Comparison of ENCODE assay signal across 8 cellular contexts in the genomic region with DNA sequence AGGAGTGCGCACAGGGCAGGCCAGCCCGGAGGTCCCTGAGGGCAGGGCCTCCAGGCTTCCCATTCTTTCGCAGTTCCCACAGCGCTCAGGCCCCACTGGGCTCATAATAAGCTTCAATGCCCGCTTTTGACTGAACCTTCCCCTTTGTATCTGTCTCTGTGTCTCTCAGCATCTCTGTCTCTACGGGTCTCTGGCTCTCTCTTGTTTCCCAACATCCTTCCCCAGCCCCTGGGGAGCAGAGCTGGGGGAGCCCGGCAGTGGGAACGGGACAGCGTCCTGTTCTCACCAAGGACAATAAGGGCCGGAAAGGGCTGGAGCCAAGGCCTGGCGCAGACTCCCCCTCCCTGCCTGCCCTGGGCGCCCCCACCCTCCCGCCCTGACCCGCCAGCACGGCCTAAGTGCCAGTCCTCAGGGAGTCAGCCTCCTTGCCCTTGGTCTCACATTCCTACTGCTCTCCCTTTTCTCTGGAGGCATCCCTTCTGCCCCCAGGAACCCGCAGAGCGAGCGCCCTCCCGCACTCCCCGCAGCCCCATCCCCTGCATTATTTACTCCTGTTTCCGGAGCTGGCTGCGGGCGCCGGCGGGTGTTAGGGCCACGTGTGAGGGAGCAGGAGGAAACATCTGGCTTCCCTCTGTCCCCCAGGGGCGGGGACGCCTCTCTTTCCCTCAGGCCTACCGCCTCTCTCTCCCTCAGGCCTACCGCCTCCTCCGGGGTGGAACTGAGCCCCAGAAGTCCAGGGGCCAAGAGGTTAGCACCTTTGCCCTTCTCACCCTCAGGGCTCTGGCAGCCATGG. TPM values are rescaled to one million over a fixed set of nuclear protein-coding genes. Genes with fewer than 3 reads are reported as not detected.
DNase-seq lines count a peak whose midpoint lies in the region; ATAC-seq and TF ChIP-seq lines count a peak whose summit lies in the region.

No MANE protein-coding gene starts in this region.

- DNase-seq in SK-N-SH: peak; percentile 25
- DNase-seq in anterior cingulate cortex (lab: John Stamatoyannopoulos, UW): peak in 31 of 58 donors; percentile 22 to 79 (median 47)
- DNase-seq in iPS-NIHi11 (ENCODE audit: low spot score): peak; percentile 29
- DNase-seq in DMS114 treated with DMSO at 0.1 percent for 48 hours (lab: John Stamatoyannopoulos, UW; ENCODE audit: unreplicated experiment): no peak
- no peak for DNase-seq in stimulated activated CD4-positive, alpha-beta T cell treated with anti-CD3 and anti-CD28 coated beads, Interleukin-2, amount 100 ng/mL, for 48 hours

- POLR2A ChIA-PET in SK-N-SH (lab: Yijun Ruan, JAX): interaction anchor here (1.5 kb wide), 1 partner anchor 31 kb away, joined by 5 read pairs; the partner anchor contains the start of gene SLC50A1

- peaks cover 14% of the 10 kb centered on the region for H3K79me2 ChIP-seq in SK-N-SH (ENCODE audit: insufficient read depth)

- no peak overlapping the region for H3K9ac ChIP-seq in SK-N-SH
- no peak overlapping the region for H3K9ac ChIP-seq in stomach smooth muscle (ENCODE audit: low read length in 2 of 2)

- no peak for TF ChIP-seq RAD21 in SK-N-SH (IDR thresholded peaks at IDR 0.05; ENCODE audit: low read length)

- H3K9me3 ChIP-seq in SK-N-SH (no peaks in the 10 kb centered on the region), stomach smooth muscle (ENCODE audit: control insufficient read depth in 2 of 2, low read length in 2 of 2) (no peaks in the 10 kb centered on the region)

- peaks cover 0 to 8% of the 10 kb centered on the region in 2 experiments; a peak in 1 of 4 replicates for H3K4me1 ChIP-seq in SK-N-SH (ENCODE audit: control insufficient read depth in 1 of 2, insufficient read depth in 2 of 2, low read depth in 1 of 2, low read length in 1 of 2)
- H3K4me1 ChIP-seq in stomach smooth muscle (ENCODE audit: control insufficient read depth, insufficient read depth, low read length): peaks cover 13% of the 10 kb centered on the region

- H3F3A ChIP-seq in SK-N-SH (replicated peaks; ENCODE audit: insufficient read depth): peaks cover 23% of the 10 kb centered on the region

- no peak overlapping the region for H3K4me3 ChIP-seq in SK-N-SH (ENCODE audit: low read depth in 2 of 2, low read length in 1 of 2)
- H3K4me3 ChIP-seq in stomach smooth muscle (ENCODE audit: low read length in 2 of 2): peak overlapping the region in 1 of 2 donors; percentile 15

- H3K27ac ChIP-seq in SK-N-SH (ENCODE audit: low read depth in 2 of 2, low read length in 1 of 2) (no peak overlapping the region), stomach smooth muscle (ENCODE audit: low read length) (peak overlapping the region; percentile 31)

- H3K9me2 ChIP-seq in SK-N-SH: no peaks in the 10 kb centered on the region

- ATAC-seq in SK-N-SH treated with all-trans-retinoic acid at 6 μM for 48 hours: no peak
- no peak for ATAC-seq in HG03469 (IDR thresholded peaks at IDR 0.05; ENCODE audit: unreplicated experiment)

- H3K27me3 ChIP-seq in SK-N-SH (ENCODE audit: insufficient read depth) (no peaks in the 10 kb centered on the region), stomach smooth muscle (ENCODE audit: control insufficient read depth in 1 of 2, insufficient read depth in 2 of 2, low read length in 2 of 2) (no peaks in the 10 kb centered on the region)

- H4K20me1 ChIP-seq in SK-N-SH (ENCODE audit: insufficient read depth): no peaks in the 10 kb centered on the region

- TF ChIP-seq EP300 in SK-N-SH (IDR thresholded peaks at IDR 0.05; ENCODE audit: borderline replicate concordance in 1 of 2, low read depth in 1 of 2, low read length in 1 of 2): no peak

- no peak for TF ChIP-seq CTCF in SK-N-SH (IDR thresholded peaks at IDR 0.05)

- CTCF ChIA-PET in SK-N-SH (lab: Yijun Ruan, JAX): interaction anchor here (0.6 to 14.8 kb wide), 33 partner anchors 8 to 280 kb away, joined by 3 to 496 read pairs (median 6); partner anchors contain the start of genes ADAM15, DPM3, EFNA1 and EFNA4

- H3K4me2 ChIP-seq in SK-N-SH: no peak overlapping the region

- peaks cover 16% of the 10 kb centered on the region in 2 experiments for H3K36me3 ChIP-seq in SK-N-SH (replicated peaks in 1 of 2; ENCODE audit: control insufficient read depth in 1 of 2, insufficient read depth in 2 of 2, low read length in 1 of 2)
- H3K36me3 ChIP-seq in stomach smooth muscle (ENCODE audit: control insufficient read depth in 2 of 2, insufficient read depth in 2 of 2, low read length in 2 of 2): peaks cover 17% of the 10 kb centered on the region in 2 donors

- WGBS in SK-N-SH (ENCODE audit: low lambda C conversion rate): 88% methylated on average over 31 of the region's 31 CpGs

- H2AFZ ChIP-seq in SK-N-SH (ENCODE audit: low read depth): no peak overlapping the region

TF ChIP-seq in SK-N-SH, 30 proteins besides CTCF, POLR2A, EP300 and RAD21 (continues in another document):
- TF ChIP-seq, protein P1, sequence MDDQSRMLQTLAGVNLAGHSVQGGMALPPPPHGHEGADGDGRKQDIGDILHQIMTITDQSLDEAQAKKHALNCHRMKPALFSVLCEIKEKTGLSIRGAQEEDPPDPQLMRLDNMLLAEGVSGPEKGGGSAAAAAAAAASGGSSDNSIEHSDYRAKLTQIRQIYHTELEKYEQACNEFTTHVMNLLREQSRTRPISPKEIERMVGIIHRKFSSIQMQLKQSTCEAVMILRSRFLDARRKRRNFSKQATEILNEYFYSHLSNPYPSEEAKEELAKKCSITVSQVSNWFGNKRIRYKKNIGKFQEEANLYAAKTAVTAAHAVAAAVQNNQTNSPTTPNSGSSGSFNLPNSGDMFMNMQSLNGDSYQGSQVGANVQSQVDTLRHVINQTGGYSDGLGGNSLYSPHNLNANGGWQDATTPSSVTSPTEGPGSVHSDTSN (IDR thresholded peaks at IDR 0.05): no peak

TF ChIP-seq in SK-N-SH treated with all-trans-retinoic acid at 6 μM for 48 hours, 23 proteins besides CTCF, POLR2A, EP300 and RAD21:
- TF ChIP-seq ZC3H10 (CRISPR knock-in tag; IDR thresholded peaks at IDR 0.05): no peak
- TF ChIP-seq ZFP30 (CRISPR knock-in tag; IDR thresholded peaks at IDR 0.05): no peak
- TF ChIP-seq, protein P2, sequence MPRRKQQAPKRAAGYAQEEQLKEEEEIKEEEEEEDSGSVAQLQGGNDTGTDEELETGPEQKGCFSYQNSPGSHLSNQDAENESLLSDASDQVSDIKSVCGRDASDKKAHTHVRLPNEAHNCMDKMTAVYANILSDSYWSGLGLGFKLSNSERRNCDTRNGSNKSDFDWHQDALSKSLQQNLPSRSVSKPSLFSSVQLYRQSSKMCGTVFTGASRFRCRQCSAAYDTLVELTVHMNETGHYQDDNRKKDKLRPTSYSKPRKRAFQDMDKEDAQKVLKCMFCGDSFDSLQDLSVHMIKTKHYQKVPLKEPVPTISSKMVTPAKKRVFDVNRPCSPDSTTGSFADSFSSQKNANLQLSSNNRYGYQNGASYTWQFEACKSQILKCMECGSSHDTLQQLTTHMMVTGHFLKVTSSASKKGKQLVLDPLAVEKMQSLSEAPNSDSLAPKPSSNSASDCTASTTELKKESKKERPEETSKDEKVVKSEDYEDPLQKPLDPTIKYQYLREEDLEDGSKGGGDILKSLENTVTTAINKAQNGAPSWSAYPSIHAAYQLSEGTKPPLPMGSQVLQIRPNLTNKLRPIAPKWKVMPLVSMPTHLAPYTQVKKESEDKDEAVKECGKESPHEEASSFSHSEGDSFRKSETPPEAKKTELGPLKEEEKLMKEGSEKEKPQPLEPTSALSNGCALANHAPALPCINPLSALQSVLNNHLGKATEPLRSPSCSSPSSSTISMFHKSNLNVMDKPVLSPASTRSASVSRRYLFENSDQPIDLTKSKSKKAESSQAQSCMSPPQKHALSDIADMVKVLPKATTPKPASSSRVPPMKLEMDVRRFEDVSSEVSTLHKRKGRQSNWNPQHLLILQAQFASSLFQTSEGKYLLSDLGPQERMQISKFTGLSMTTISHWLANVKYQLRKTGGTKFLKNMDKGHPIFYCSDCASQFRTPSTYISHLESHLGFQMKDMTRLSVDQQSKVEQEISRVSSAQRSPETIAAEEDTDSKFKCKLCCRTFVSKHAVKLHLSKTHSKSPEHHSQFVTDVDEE (CRISPR knock-in tag; IDR thresholded peaks at IDR 0.05): no peak
- TF ChIP-seq, protein P3, sequence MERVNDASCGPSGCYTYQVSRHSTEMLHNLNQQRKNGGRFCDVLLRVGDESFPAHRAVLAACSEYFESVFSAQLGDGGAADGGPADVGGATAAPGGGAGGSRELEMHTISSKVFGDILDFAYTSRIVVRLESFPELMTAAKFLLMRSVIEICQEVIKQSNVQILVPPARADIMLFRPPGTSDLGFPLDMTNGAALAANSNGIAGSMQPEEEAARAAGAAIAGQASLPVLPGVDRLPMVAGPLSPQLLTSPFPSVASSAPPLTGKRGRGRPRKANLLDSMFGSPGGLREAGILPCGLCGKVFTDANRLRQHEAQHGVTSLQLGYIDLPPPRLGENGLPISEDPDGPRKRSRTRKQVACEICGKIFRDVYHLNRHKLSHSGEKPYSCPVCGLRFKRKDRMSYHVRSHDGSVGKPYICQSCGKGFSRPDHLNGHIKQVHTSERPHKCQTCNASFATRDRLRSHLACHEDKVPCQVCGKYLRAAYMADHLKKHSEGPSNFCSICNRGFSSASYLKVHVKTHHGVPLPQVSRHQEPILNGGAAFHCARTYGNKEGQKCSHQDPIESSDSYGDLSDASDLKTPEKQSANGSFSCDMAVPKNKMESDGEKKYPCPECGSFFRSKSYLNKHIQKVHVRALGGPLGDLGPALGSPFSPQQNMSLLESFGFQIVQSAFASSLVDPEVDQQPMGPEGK (CRISPR knock-in tag; IDR thresholded peaks at IDR 0.05; ENCODE audit: borderline replicate concordance): no peak
- TF ChIP-seq ZNF565 (CRISPR knock-in tag; conservative IDR thresholded peaks at IDR 0.05; ENCODE audit: low read depth): no peak

RNA-seq across cellular contexts. Expression of gene KRTCAP2, which starts 6.5 kb away (rescaled TPM):
- 203 and 238 TPM in 2 replicates for polyA plus RNA-seq in SK-N-SH (2012; rRNA removed)
- 133 and 181 TPM in 2 replicates for polyA plus RNA-seq in SK-N-SH (2012; cell fraction: cytosol; rRNA removed)
- 254 and 311 TPM in 2 replicates for polyA plus RNA-seq in SK-N-SH (2012; cell fraction: nucleus; rRNA removed)

RNA-seq across cellular contexts. Expression of gene TRIM46, which starts 7.1 kb away (rescaled TPM):
- polyA plus RNA-seq in SK-N-SH (2012; rRNA removed): 12.3 and 12.7 TPM in 2 replicates
- polyA plus RNA-seq in SK-N-SH (2012; cell fraction: cytosol; rRNA removed): 3.4 and 6.0 TPM in 2 replicates
- 58.4 and 75.1 TPM in 2 replicates for polyA plus RNA-seq in SK-N-SH (2012; cell fraction: nucleus; rRNA removed)

RNA-seq across cellular contexts. Expression of gene DPM3, which starts 26.2 kb away (rescaled TPM):
- 307 and 317 TPM in 2 replicates for polyA plus RNA-seq in SK-N-SH (2012; rRNA removed)
- polyA plus RNA-seq in SK-N-SH (2012; cell fraction: cytosol; rRNA removed): 125 and 194 TPM in 2 replicates
- polyA plus RNA-seq in SK-N-SH (2012; cell fraction: nucleus; rRNA removed): 90.2 and 194 TPM in 2 replicates

RNA-seq across cellular contexts. Expression of gene SLC50A1, which starts 30.9 kb away (rescaled TPM):
- 58.4 and 71.1 TPM in 2 replicates for polyA plus RNA-seq in SK-N-SH (2012; rRNA removed)
- 55.0 and 58.7 TPM in 2 replicates for polyA plus RNA-seq in SK-N-SH (2012; cell fraction: cytosol; rRNA removed)
- 31.4 and 40.2 TPM in 2 replicates for polyA plus RNA-seq in SK-N-SH (2012; cell fraction: nucleus; rRNA removed)

RNA-seq across cellular contexts. Expression of gene EFNA1, which starts 38.9 kb away (rescaled TPM):
- 14.4 and 15.3 TPM in 2 replicates for polyA plus RNA-seq in SK-N-SH (2012; rRNA removed)
- 7.5 and 12.3 TPM in 2 replicates for polyA plus RNA-seq in SK-N-SH (2012; cell fraction: cytosol; rRNA removed)
- 11.2 and 13.0 TPM in 2 replicates for polyA plus RNA-seq in SK-N-SH (2012; cell fraction: nucleus; rRNA removed)

Comparison
In these comparisons a context has a peak if more than half of its experiments do, and no peak if none do; other contexts are left out.
1. DNase-seq: peak in SK-N-SH (single experiment), anterior cingulate cortex (31 of 58) and iPS-NIHi11 (single experiment); none in DMS114 treated with DMSO at 0.1 percent for 48 hours (single experiment) and stimulated activated CD4-positive, alpha-beta T cell treated with anti-CD3 and anti-CD28 coated beads, Interleukin-2, amount 100 ng/mL, for 48 hours (0 of 2).